ENCODE assay signal across 16 cellular contexts in genomic region chr9:132032584-132032945, GRCh38. TPM values are rescaled to one million over a fixed set of nuclear protein-coding genes. Genes with fewer than 3 reads are reported as not detected.
DNase-seq lines count a peak whose midpoint lies in the region; ATAC-seq and TF ChIP-seq lines count a peak whose summit lies in the region.
"Had no signal": no experiment of that assay in that cellular context is flagged by ENCODE, and none has a peak within 500 bp of the region (broad histone marks: within the 10 kb centered on the region; RNA-seq: fewer than 3 reads in every experiment).

No MANE protein-coding gene starts in this region.

- H3K36me3 ChIP-seq in GM23338 (ENCODE audit: insufficient read depth) (no peaks in the 10 kb centered on the region), lower lobe of right lung (no peaks in the 10 kb centered on the region)
- H3K36me3 ChIP-seq: gastroesophageal sphincter, SJCRH30 had no signal

- ATAC-seq in GM23338 = peak; percentile 60
- peak; percentile 75 to 82 for ATAC-seq in lower lobe of right lung
- ATAC-seq: gastroesophageal sphincter had no signal

- peaks cover 71% of the 10 kb centered on the region for H3K4me1 Mint-ChIP-seq in GM23338

- no peaks in the 10 kb centered on the region for H3K27me3 ChIP-seq in GM23338 (ENCODE audit: insufficient read depth)
- no peaks in the 10 kb centered on the region for H3K27me3 ChIP-seq in lower lobe of right lung (ENCODE audit: low read depth)
- H3K27me3 ChIP-seq: gastroesophageal sphincter, SJCRH30 had no signal

- peaks cover 42% of the 10 kb centered on the region for H4K20me1 ChIP-seq in GM23338 (replicated peaks; ENCODE audit: insufficient read depth)

- H3F3A ChIP-seq in GM23338 (replicated peaks; ENCODE audit: low read depth) = 0 out of 2 replicates have a peak, but pooled peaks cover 3% of the 10 kb centered on the region

- H3K4me3 Mint-ChIP-seq in GM23338 = no peak overlapping the region
- H3K4me3 Mint-ChIP-seq: activated naive CD4-positive, alpha-beta T cell treated with anti-CD3 and anti-CD28 coated beads, Interleukin-2, amount 50 U/mL, for 24 hours; type B pancreatic cell had no signal

- H3K27ac ChIP-seq in GM23338 (ENCODE audit: low read depth) (no peak overlapping the region), lower lobe of right lung (no peak overlapping the region), substantia nigra (ENCODE audit: low read depth, low read length, poor library complexity, severe bottlenecking) (no peak overlapping the region)
- H3K27ac ChIP-seq: gastroesophageal sphincter, SJCRH30 had no signal

- DNase-seq in DMS79 (lab: John Stamatoyannopoulos, UW) (peak; percentile 45), GM23338 (ENCODE audit: low spot score) (peak; percentile 55), UCSD-AML1 (lab: John Stamatoyannopoulos, UW; ENCODE audit: unreplicated experiment) (peak; percentile 30), lower lobe of right lung (peak; percentile 51), ecto neural progenitor cell (ENCODE audit: low spot score) (no peak), glomerular visceral epithelial cell (ENCODE audit: extremely low spot score) (no peak), substantia nigra (lab: John Stamatoyannopoulos, UW) (no peak)
- DNase-seq: C1 segment of cervical spinal cord, caudate nucleus, EL, Kasumi-1, NCI-H1694 treated with DMSO at 0.1 percent for 48 hours, SJCRH30 had no signal

- TF ChIP-seq CTCF in GM23338 (conservative IDR thresholded peaks at IDR 0.05; ENCODE audit: low read depth in 2 of 2) (no peak), lower lobe of right lung (IDR thresholded peaks at IDR 0.05) (no peak)

- peaks cover 56% of the 10 kb centered on the region for H3K4me1 ChIP-seq in GM23338 (ENCODE audit: insufficient read depth)
- peaks cover 32% of the 10 kb centered on the region for H3K4me1 ChIP-seq in lower lobe of right lung
- H3K4me1 ChIP-seq: SJCRH30 had no signal

- peaks cover 89% of the 10 kb centered on the region for H3K79me2 ChIP-seq in GM23338 (replicated peaks; ENCODE audit: insufficient read depth)

- H3K9me3 ChIP-seq in lower lobe of right lung = no peaks in the 10 kb centered on the region
- H3K9me3 ChIP-seq: gastroesophageal sphincter, SJCRH30 had no signal

- no peaks in the 10 kb centered on the region for H3K36me3 Mint-ChIP-seq in GM23338 (ENCODE audit: low read depth)
- H3K36me3 Mint-ChIP-seq: type B pancreatic cell had no signal

- H3K27ac Mint-ChIP-seq in GM23338 = no peak overlapping the region
- H3K27ac Mint-ChIP-seq: activated naive CD4-positive, alpha-beta T cell treated with anti-CD3 and anti-CD28 coated beads, Interleukin-2, amount 50 U/mL, for 24 hours; type B pancreatic cell had no signal

- H3K9me2 ChIP-seq in GM23338 (ENCODE audit: insufficient read depth) = no peaks in the 10 kb centered on the region

- no peak overlapping the region for H3K4me3 ChIP-seq in GM23338
- H3K4me3 ChIP-seq in lower lobe of right lung = no peak overlapping the region
- H3K4me3 ChIP-seq: gastroesophageal sphincter, SJCRH30 had no signal

- intact Hi-C loops in lower lobe of right lung (cut with DNase I) = no loop called here

- H3K9me3 Mint-ChIP-seq in GM23338 = no peaks in the 10 kb centered on the region
- H3K9me3 Mint-ChIP-seq: activated naive CD4-positive, alpha-beta T cell treated with anti-CD3 and anti-CD28 coated beads, Interleukin-2, amount 50 U/mL, for 24 hours; type B pancreatic cell had no signal

- H2AFZ ChIP-seq in GM23338 = no peak overlapping the region

- H3K4me2 ChIP-seq in GM23338 = peak overlapping the region; percentile 7; the same call in 1 of the 2 replicates

- peaks cover 4% of the 10 kb centered on the region for H3K27me3 Mint-ChIP-seq in GM23338 (ENCODE audit: insufficient read depth, low read depth, poor library complexity)
- H3K27me3 Mint-ChIP-seq: activated naive CD4-positive, alpha-beta T cell treated with anti-CD3 and anti-CD28 coated beads, Interleukin-2, amount 50 U/mL, for 24 hours; type B pancreatic cell had no signal

TF ChIP-seq in GM23338, 12 proteins besides CTCF, POLR2A, EP300 and RAD21:
- TF ChIP-seq ZNF331 (CRISPR knock-in tag; IDR thresholded peaks at IDR 0.05; ENCODE audit: low read depth) (no peak), NANOG (IDR thresholded peaks at IDR 0.05; ENCODE audit: borderline replicate concordance) (no peak), POLR2AphosphoS5 (IDR thresholded peaks at IDR 0.05; ENCODE audit: low read depth) (no peak), JUNB (IDR thresholded peaks at IDR 0.05; ENCODE audit: unreplicated experiment) (no peak)

RNA-seq across cellular contexts. Expression of gene MED27, which starts 47.1 kb away (rescaled TPM):
- 18.4 and 35.0 TPM in 2 replicates for total RNA-seq in GM23338 (2014; rRNA removed; shearing (Covaris generic))
- polyA plus RNA-seq in GM23338 (2016; fragmentation: Nextera tagmentation; extraction: Ambion mirVana) = 26.0 and 30.6 TPM in 2 replicates
- 15.7 TPM for total RNA-seq in lower lobe of right lung

Comparison
In these comparisons a context has a peak if more than half of its experiments do, and no peak if none do; other contexts are left out.
1. DNase-seq: peak in DMS79 (single experiment), GM23338 (single experiment), UCSD-AML1 (single experiment) and lower lobe of right lung (single experiment); none in ecto neural progenitor cell (single experiment), glomerular visceral epithelial cell (single experiment) and substantia nigra (0 of 49).